ENCODE assay signal across 9 cellular contexts in genomic region chr1:182029002-182029378, GRCh38. TPM values are rescaled to one million over a fixed set of nuclear protein-coding genes. Genes with fewer than 3 reads are reported as not detected.
DNase-seq lines count a peak whose midpoint lies in the region; TF ChIP-seq lines count a peak whose summit lies in the region.
"Had no signal": no experiment of that assay in that cellular context is flagged by ENCODE, and none has a peak within 500 bp of the region (broad histone marks: within the 10 kb centered on the region; RNA-seq: fewer than 3 reads in every experiment).

No MANE protein-coding gene starts in this region.

- DNase-seq in MG63 (no peak), neural progenitor cell (ENCODE audit: low spot score) (no peak), GM03348 (ENCODE audit: low spot score) (no peak), NCI-H146 (lab: John Stamatoyannopoulos, UW) (no peak), activated gamma-delta T cell treated with Interleukin-2 at 50 U/mL for 16 hours (no peak), HuH-7 (ENCODE audit: low spot score) (no peak)
- no peak for DNase-seq in effector memory CD4-positive, alpha-beta T cell

- H3K4me3 ChIP-seq in MG63 (peak overlapping the region; percentile 63), neural progenitor cell (peak overlapping the region; percentile 64)
- H3K4me3 ChIP-seq in effector memory CD4-positive, alpha-beta T cell (ENCODE audit: insufficient read depth, low read depth, low read length, poor library complexity, severe bottlenecking): peak overlapping the region; percentile 58

- H3F3A ChIP-seq in neural progenitor cell (ENCODE audit: low read depth): peaks cover 15% of the 10 kb centered on the region

- H3K27me3 ChIP-seq in MG63 (peaks cover 2% of the 10 kb centered on the region; the same call in 1 of the 2 replicates), neural progenitor cell (no peaks in the 10 kb centered on the region)
- no peaks in the 10 kb centered on the region for H3K27me3 ChIP-seq in effector memory CD4-positive, alpha-beta T cell (replicated peaks; ENCODE audit: control insufficient read depth, insufficient read depth, low read length, poor library complexity, severe bottlenecking)

- peak overlapping the region; percentile 88 for H3K27ac Mint-ChIP-seq in neural progenitor cell

- peak overlapping the region; percentile 71 for H2AFZ ChIP-seq in neural progenitor cell (replicated peaks)

- peaks cover 8% of the 10 kb centered on the region for H3K4me1 ChIP-seq in effector memory CD4-positive, alpha-beta T cell (ENCODE audit: control insufficient read depth, insufficient read depth, low read length, poor library complexity, severe bottlenecking)
- peaks cover 14% of the 10 kb centered on the region for H3K4me1 ChIP-seq in neural progenitor cell

- no peak for TF ChIP-seq CTCF in C4-2B (conservative IDR thresholded peaks at IDR 0.05)
- no peak for TF ChIP-seq CTCF in neural progenitor cell (IDR thresholded peaks at IDR 0.05)

- H4K20me1 ChIP-seq in neural progenitor cell (ENCODE audit: low read depth): no peaks in the 10 kb centered on the region

- H3K79me2 ChIP-seq in neural progenitor cell (ENCODE audit: low read depth): peaks cover 9% of the 10 kb centered on the region

- H3K9ac ChIP-seq in neural progenitor cell: peak overlapping the region; percentile 2

- H3K36me3 Mint-ChIP-seq in neural progenitor cell: no peaks in the 10 kb centered on the region

- H3K9me3 ChIP-seq in MG63: no peaks in the 10 kb centered on the region
- no peaks in the 10 kb centered on the region for H3K9me3 ChIP-seq in effector memory CD4-positive, alpha-beta T cell (ENCODE audit: control insufficient read depth, low read length)
- H3K9me3 ChIP-seq in neural progenitor cell (ENCODE audit: low read depth): no peaks in the 10 kb centered on the region

- H3K4me1 Mint-ChIP-seq in neural progenitor cell: peaks cover 13% of the 10 kb centered on the region

- peak overlapping the region; percentile 90 for H3K4me3 Mint-ChIP-seq in neural progenitor cell

- H3K9me3 Mint-ChIP-seq in neural progenitor cell: no peaks in the 10 kb centered on the region

- peak overlapping the region; percentile 69 for H3K27ac ChIP-seq in C4-2B
- peak overlapping the region; percentile 75 for H3K27ac ChIP-seq in effector memory CD4-positive, alpha-beta T cell (ENCODE audit: insufficient read depth, low read length, poor library complexity, severe bottlenecking)
- no peak overlapping the region for H3K27ac ChIP-seq in neural progenitor cell

- H3K36me3 ChIP-seq in MG63 (no peaks in the 10 kb centered on the region), neural progenitor cell (no peaks in the 10 kb centered on the region)
- H3K36me3 ChIP-seq in effector memory CD4-positive, alpha-beta T cell (ENCODE audit: control insufficient read depth, insufficient read depth, low read length): no peaks in the 10 kb centered on the region

- peak overlapping the region; percentile 87 for H3K4me2 ChIP-seq in neural progenitor cell

- H3K27me3 Mint-ChIP-seq in neural progenitor cell (ENCODE audit: insufficient read depth, low read depth): no peaks in the 10 kb centered on the region

RNA-seq across cellular contexts. Expression of gene ZNF648, which starts 32.5 kb away (rescaled TPM):
- not detected in 2 replicates for total RNA-seq in MG63 (2014; rRNA removed; shearing (Covaris generic); ENCODE audit: low replicate concordance)
- 1.5 and 2.0 TPM in 2 replicates for total RNA-seq in neural progenitor cell (ENCODE audit: low replicate concordance)
- total RNA-seq: pulmonary artery endothelial cell had no signal
